13 cellular contexts compared by ENCODE assay signal in the genomic region with DNA sequence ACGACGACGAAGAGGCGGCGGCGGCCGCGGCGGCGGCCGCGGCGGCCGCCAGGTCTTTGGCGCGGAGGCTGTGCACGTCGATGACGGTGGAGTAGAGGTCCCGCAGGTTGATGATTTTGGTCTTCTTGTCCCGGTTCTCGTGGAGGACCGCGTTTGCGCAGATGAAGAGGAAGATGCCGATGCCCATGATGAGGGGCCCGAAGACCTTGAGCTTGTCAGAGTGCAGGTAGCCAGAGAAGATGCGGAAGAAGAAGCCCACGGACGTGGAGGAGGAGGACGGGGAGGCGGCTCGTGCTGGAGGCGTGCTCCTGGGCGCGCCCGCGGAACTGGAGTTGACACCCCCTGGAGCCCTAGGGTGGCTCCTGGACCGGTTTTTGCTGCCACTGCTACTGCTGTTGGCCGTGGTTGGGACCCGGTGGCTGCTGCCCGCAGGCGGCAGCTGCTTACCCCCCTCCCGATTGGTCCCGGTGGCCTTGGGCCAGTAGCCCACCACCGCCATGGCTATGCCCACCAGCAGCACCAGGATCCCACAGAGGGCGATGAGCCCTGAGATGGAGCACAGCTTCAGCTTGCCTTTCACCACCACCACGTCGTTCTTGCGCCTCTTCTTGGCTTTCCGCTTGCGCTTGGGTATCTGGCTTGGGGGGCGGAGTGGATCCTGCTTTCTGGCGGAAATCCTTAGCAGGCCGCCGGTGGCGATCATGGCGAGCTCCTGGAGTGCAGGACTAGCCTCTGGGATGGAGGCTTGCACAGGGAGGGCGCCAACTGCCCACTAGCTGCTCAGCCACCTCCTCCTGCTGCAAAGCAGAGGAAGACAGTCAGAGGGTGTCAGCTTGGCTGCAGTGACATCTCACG. TPM values are rescaled to one million over a fixed set of nuclear protein-coding genes. Genes with fewer than 3 reads are reported as not detected.
DNase-seq lines count a peak whose midpoint lies in the region; TF ChIP-seq lines count a peak whose summit lies in the region.
"Had no signal": no experiment of that assay in that cellular context is flagged by ENCODE, and none has a peak within 500 bp of the region (broad histone marks: within the 10 kb centered on the region; RNA-seq: fewer than 3 reads in every experiment).

No MANE protein-coding gene starts in this region.

- intact Hi-C loops in activated CD4-positive, alpha-beta T cell treated with anti-CD3 and anti-CD28 coated beads, Interleukin-2, amount 10 ng/mL, durations not matched to agents 24 days and 14 days (cut with micrococcal nuclease), result loop anchor here (10.0 kb wide), 1 partner anchor 267 kb away; no protein-coding TSS in a partner anchor
- intact Hi-C loops in activated T-helper 1 cell treated with anti-CD3 and anti-CD28 coated beads, Interleukin-12 subunit alpha, Interleukin-12 subunit beta, Interleukin-2, Interleukin-4 antibody, amounts not matched to agents 30 ng/mL and 10 ng/mL and 1 ng/mL, durations not matched to agents 14 hours and 24 hours and 36 hours (cut with micrococcal nuclease), result loop anchor here (10.0 kb wide), 2 partner anchors 287 to 817 kb away; no protein-coding TSS in a partner anchor
- intact Hi-C loops in prostate gland (cut with DNase I), result no loop called here

- TF ChIP-seq CTCF in smooth muscle cell (IDR thresholded peaks at IDR 0.05; ENCODE audit: borderline replicate concordance, insufficient read depth, poor library complexity, severe bottlenecking) (no peak), prostate gland (IDR thresholded peaks at IDR 0.05) (no peak)

- H3K4me3 ChIP-seq in smooth muscle cell (peak overlapping the region; percentile 62), prostate gland (peak overlapping the region in 1 of 2 donors; percentile 42)
- H3K4me3 ChIP-seq: SJCRH30 had no signal

- H3K36me3 Mint-ChIP-seq in activated CD4-positive, alpha-beta T cell treated with anti-CD3 and anti-CD28 coated beads, Interleukin-2, amount 10 ng/mL, durations not matched to agents 24 days and 14 days (ENCODE audit: low read depth), result no peaks in the 10 kb centered on the region
- H3K36me3 Mint-ChIP-seq in activated CD4-positive, alpha-beta T cell treated with anti-CD3 and anti-CD28 coated beads, Interleukin-2, amount 10 ng/mL, durations not matched to agents 7 days and 5 days (ENCODE audit: low read depth), result no peaks in the 10 kb centered on the region
- H3K36me3 Mint-ChIP-seq in activated T-helper 1 cell treated with anti-CD3 and anti-CD28 coated beads, Interleukin-12 subunit alpha, Interleukin-12 subunit beta, Interleukin-2, Interleukin-4 antibody, amounts not matched to agents 30 ng/mL and 10 ng/mL and 1 ng/mL, durations not matched to agents 14 hours and 24 hours and 36 hours (ENCODE audit: low read depth), result peaks cover 1% of the 10 kb centered on the region

- H3K27me3 Mint-ChIP-seq in activated CD4-positive, alpha-beta T cell treated with anti-CD3 and anti-CD28 coated beads, Interleukin-2, amount 10 ng/mL, durations not matched to agents 24 days and 14 days, result peaks cover 67% of the 10 kb centered on the region
- H3K27me3 Mint-ChIP-seq in activated CD4-positive, alpha-beta T cell treated with anti-CD3 and anti-CD28 coated beads, Interleukin-2, amount 10 ng/mL, durations not matched to agents 7 days and 5 days, result peaks cover 69% of the 10 kb centered on the region
- H3K27me3 Mint-ChIP-seq in activated T-helper 1 cell treated with anti-CD3 and anti-CD28 coated beads, Interleukin-12 subunit alpha, Interleukin-12 subunit beta, Interleukin-2, Interleukin-4 antibody, amounts not matched to agents 30 ng/mL and 10 ng/mL and 1 ng/mL, durations not matched to agents 14 hours and 24 hours and 36 hours (ENCODE audit: insufficient read depth), result peaks cover 67% of the 10 kb centered on the region

- no peak overlapping the region for H3K9ac ChIP-seq in smooth muscle cell (ENCODE audit: low read depth)

- peak overlapping the region; percentile 96 for H3K4me2 ChIP-seq in smooth muscle cell

- H3K9me3 Mint-ChIP-seq in activated CD4-positive, alpha-beta T cell treated with anti-CD3 and anti-CD28 coated beads, Interleukin-2, amount 10 ng/mL, durations not matched to agents 24 days and 14 days, result no peaks in the 10 kb centered on the region
- no peaks in the 10 kb centered on the region for H3K9me3 Mint-ChIP-seq in activated CD4-positive, alpha-beta T cell treated with anti-CD3 and anti-CD28 coated beads, Interleukin-2, amount 10 ng/mL, durations not matched to agents 7 days and 5 days
- H3K9me3 Mint-ChIP-seq in activated T-helper 1 cell treated with anti-CD3 and anti-CD28 coated beads, Interleukin-12 subunit alpha, Interleukin-12 subunit beta, Interleukin-2, Interleukin-4 antibody, amounts not matched to agents 30 ng/mL and 10 ng/mL and 1 ng/mL, durations not matched to agents 14 hours and 24 hours and 36 hours, result no peaks in the 10 kb centered on the region

- no peaks in the 10 kb centered on the region for H3K36me3 ChIP-seq in smooth muscle cell (ENCODE audit: low read depth)
- H3K36me3 ChIP-seq in prostate gland, result no peaks in the 10 kb centered on the region
- H3K36me3 ChIP-seq: SJCRH30 had no signal

- peaks cover 94% of the 10 kb centered on the region for H3K27me3 ChIP-seq in smooth muscle cell (ENCODE audit: low read depth)
- H3K27me3 ChIP-seq in prostate gland (replicated peaks; ENCODE audit: insufficient read depth), result peaks cover 9% of the 10 kb centered on the region
- H3K27me3 ChIP-seq: SJCRH30 had no signal

- no peaks in the 10 kb centered on the region for H3K4me1 Mint-ChIP-seq in activated CD4-positive, alpha-beta T cell treated with anti-CD3 and anti-CD28 coated beads, Interleukin-2, amount 10 ng/mL, durations not matched to agents 24 days and 14 days
- peaks cover 7% of the 10 kb centered on the region for H3K4me1 Mint-ChIP-seq in activated CD4-positive, alpha-beta T cell treated with anti-CD3 and anti-CD28 coated beads, Interleukin-2, amount 10 ng/mL, durations not matched to agents 7 days and 5 days
- H3K4me1 Mint-ChIP-seq in activated T-helper 1 cell treated with anti-CD3 and anti-CD28 coated beads, Interleukin-12 subunit alpha, Interleukin-12 subunit beta, Interleukin-2, Interleukin-4 antibody, amounts not matched to agents 30 ng/mL and 10 ng/mL and 1 ng/mL, durations not matched to agents 14 hours and 24 hours and 36 hours (ENCODE audit: low read depth), result no peaks in the 10 kb centered on the region

- CTCF ChIA-PET in activated CD4-positive, alpha-beta T cell treated with anti-CD3 and anti-CD28 coated beads, Interleukin-2, amount 10 ng/mL, durations not matched to agents 7 days and 5 days (lab: Charles Lee), result no interaction called here

- no peak overlapping the region for H2AFZ ChIP-seq in smooth muscle cell (ENCODE audit: low read depth)

- no peaks in the 10 kb centered on the region for H3K4me1 ChIP-seq in smooth muscle cell (ENCODE audit: low read depth)
- H3K4me1 ChIP-seq in prostate gland (replicated peaks), result peaks cover 3% of the 10 kb centered on the region
- H3K4me1 ChIP-seq: SJCRH30 had no signal

- peak overlapping the region; percentile 17 for H3K4me3 Mint-ChIP-seq in activated CD4-positive, alpha-beta T cell treated with anti-CD3 and anti-CD28 coated beads, Interleukin-2, amount 10 ng/mL, durations not matched to agents 24 days and 14 days
- no peak overlapping the region for H3K4me3 Mint-ChIP-seq in activated CD4-positive, alpha-beta T cell treated with anti-CD3 and anti-CD28 coated beads, Interleukin-2, amount 10 ng/mL, durations not matched to agents 7 days and 5 days
- peak overlapping the region; percentile 26 for H3K4me3 Mint-ChIP-seq in activated T-helper 1 cell treated with anti-CD3 and anti-CD28 coated beads, Interleukin-12 subunit alpha, Interleukin-12 subunit beta, Interleukin-2, Interleukin-4 antibody, amounts not matched to agents 30 ng/mL and 10 ng/mL and 1 ng/mL, durations not matched to agents 14 hours and 24 hours and 36 hours
- H3K4me3 Mint-ChIP-seq: effector memory CD8-positive, alpha-beta T cell had no signal

- POLR2A ChIA-PET in activated CD4-positive, alpha-beta T cell treated with anti-CD3 and anti-CD28 coated beads, Interleukin-2, amount 10 ng/mL, durations not matched to agents 7 days and 5 days (lab: Charles Lee), result no interaction called here

- H3K9me3 ChIP-seq in smooth muscle cell (replicated peaks; ENCODE audit: low read depth), result no peaks in the 10 kb centered on the region
- no peaks in the 10 kb centered on the region for H3K9me3 ChIP-seq in prostate gland
- H3K9me3 ChIP-seq: SJCRH30 had no signal

- no peaks in the 10 kb centered on the region for H4K20me1 ChIP-seq in smooth muscle cell (ENCODE audit: low read depth)

- no peak for DNase-seq in activated CD4-positive, alpha-beta T cell treated with anti-CD3 and anti-CD28 coated beads, Interleukin-2, amount 10 ng/mL, durations not matched to agents 24 days and 14 days
- DNase-seq in activated CD4-positive, alpha-beta T cell treated with anti-CD3 and anti-CD28 coated beads, Interleukin-2, amount 10 ng/mL, durations not matched to agents 7 days and 5 days, result no peak
- DNase-seq in activated T-helper 1 cell treated with anti-CD3 and anti-CD28 coated beads, Interleukin-12 subunit alpha, Interleukin-12 subunit beta, Interleukin-2, Interleukin-4 antibody, amounts not matched to agents 30 ng/mL and 10 ng/mL and 1 ng/mL, durations not matched to agents 14 hours and 24 hours and 36 hours (ENCODE audit: low spot score), result no peak
- peak; percentile 57 for DNase-seq in islet precursor cell
- DNase-seq in smooth muscle cell (lab: John Stamatoyannopoulos, UW; ENCODE audit: unreplicated experiment), result no peak
- no peak for DNase-seq in prostate gland (ENCODE audit: low spot score)
- no peak for DNase-seq in activated CD4-positive, CD25-positive, alpha-beta regulatory T cell treated with anti-CD3 and anti-CD28 coated beads, Interleukin-2, amount 50 U/mL, for 72 hours
- DNase-seq in NCI-H82 (lab: John Stamatoyannopoulos, UW), result no peak
- DNase-seq: activated CD4-positive, alpha-beta T cell treated with anti-CD3 and anti-CD28 coated beads for 1 hour; effector memory CD8-positive, alpha-beta T cell; SJCRH30; stimulated activated CD4-positive, alpha-beta T cell treated with anti-CD3 and anti-CD28 coated beads, Interleukin-2, amount 100 ng/mL, for 24 hours had no signal

- H3K27ac Mint-ChIP-seq in activated CD4-positive, alpha-beta T cell treated with anti-CD3 and anti-CD28 coated beads, Interleukin-2, amount 10 ng/mL, durations not matched to agents 24 days and 14 days, result no peak overlapping the region
- no peak overlapping the region for H3K27ac Mint-ChIP-seq in activated CD4-positive, alpha-beta T cell treated with anti-CD3 and anti-CD28 coated beads, Interleukin-2, amount 10 ng/mL, durations not matched to agents 7 days and 5 days
- no peak overlapping the region for H3K27ac Mint-ChIP-seq in activated T-helper 1 cell treated with anti-CD3 and anti-CD28 coated beads, Interleukin-12 subunit alpha, Interleukin-12 subunit beta, Interleukin-2, Interleukin-4 antibody, amounts not matched to agents 30 ng/mL and 10 ng/mL and 1 ng/mL, durations not matched to agents 14 hours and 24 hours and 36 hours
- H3K27ac Mint-ChIP-seq: effector memory CD8-positive, alpha-beta T cell had no signal

- WGBS in smooth muscle cell (ENCODE audit: low lambda C conversion rate), result 55% methylated on average over 59 of the region's 60 CpGs
- 55% methylated on average over 59 of the region's 60 CpGs for WGBS in prostate gland

- H3K79me2 ChIP-seq in smooth muscle cell (ENCODE audit: low read depth), result no peaks in the 10 kb centered on the region

- H3K27ac ChIP-seq in smooth muscle cell (ENCODE audit: low read depth), result no peak overlapping the region
- H3K27ac ChIP-seq in prostate gland, result no peak overlapping the region
- H3K27ac ChIP-seq: SJCRH30 had no signal

- H3F3A ChIP-seq in smooth muscle cell (ENCODE audit: low read depth), result no peaks in the 10 kb centered on the region

- TF ChIP-seq POLR2A in prostate gland (IDR thresholded peaks at IDR 0.05), result no peak

RNA-seq across cellular contexts. Expression of a gene that starts 3.7 kb away (rescaled TPM):
- total RNA-seq in activated CD4-positive, alpha-beta T cell treated with anti-CD3 and anti-CD28 coated beads, Interleukin-2, amount 10 ng/mL, durations not matched to agents 24 days and 14 days, result not detected in 2 replicates
- not detected for total RNA-seq in activated CD4-positive, alpha-beta T cell treated with anti-CD3 and anti-CD28 coated beads, Interleukin-2, amount 10 ng/mL, durations not matched to agents 7 days and 5 days
- 0.07 TPM in 1 of 2 replicates, not detected in the other for total RNA-seq in activated T-helper 1 cell treated with anti-CD3 and anti-CD28 coated beads, Interleukin-12 subunit alpha, Interleukin-12 subunit beta, Interleukin-2, Interleukin-4 antibody, amounts not matched to agents 30 ng/mL and 10 ng/mL and 1 ng/mL, durations not matched to agents 14 hours and 24 hours and 36 hours
- total RNA-seq in smooth muscle cell (1.1 and 1.2 TPM in 2 replicates), prostate gland (1 to 10 TPM in 1 of 2 donors, under 1 TPM in 1; 0.50 to 3.4 TPM)
- 0.56 and 1.8 TPM in 2 replicates for polyA plus RNA-seq in smooth muscle cell
- total RNA-seq: HT1080, SJCRH30 had no signal
